Comparison of ENCODE assay signal across 8 cellular contexts in the genomic region with DNA sequence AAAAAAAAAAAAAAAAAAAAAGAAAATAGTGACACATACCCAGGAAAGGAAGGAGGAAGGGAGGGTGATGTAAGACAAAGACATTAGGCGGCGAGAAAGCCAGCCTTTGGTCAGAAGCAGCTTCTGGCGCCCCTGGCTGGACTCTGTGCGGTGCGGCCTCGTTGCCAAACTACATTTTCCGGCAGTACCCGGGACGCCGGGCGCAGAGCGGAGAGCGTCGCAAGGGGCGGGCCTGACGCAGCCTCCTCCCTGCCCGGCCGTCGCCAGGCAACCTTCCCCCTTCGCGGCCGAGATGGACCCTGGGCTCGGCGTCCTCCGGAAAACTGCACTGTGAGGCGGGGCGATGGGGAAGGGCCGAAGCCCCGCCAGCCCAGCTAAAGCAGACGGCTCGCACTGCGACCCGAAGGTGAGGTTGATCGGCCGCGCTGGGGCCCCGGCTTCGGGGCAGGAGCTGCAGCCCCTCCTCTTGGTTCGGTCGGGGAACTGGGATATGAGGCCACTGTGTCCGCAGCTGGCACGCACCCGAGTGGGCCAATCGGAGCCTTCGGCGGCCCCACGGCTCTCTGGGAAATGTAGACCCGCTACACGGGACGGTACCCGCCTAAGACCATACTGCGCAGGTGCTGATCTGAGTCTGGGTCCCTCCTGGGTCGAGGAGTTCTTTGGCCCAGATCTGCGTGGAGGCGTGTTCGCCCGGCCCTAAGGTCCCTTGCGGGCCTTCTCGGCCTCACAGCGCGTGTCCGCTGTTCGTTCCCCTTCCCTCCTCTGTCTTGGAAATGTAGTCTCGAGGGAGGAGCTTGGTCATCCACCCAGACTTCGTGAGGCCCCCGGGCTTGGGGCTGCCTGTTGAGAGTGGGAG. TPM values are rescaled to one million over a fixed set of nuclear protein-coding genes. Genes with fewer than 3 reads are reported as not detected.
DNase-seq lines count a peak whose midpoint lies in the region; ATAC-seq, FAIRE-seq and TF ChIP-seq lines count a peak whose summit lies in the region.

No MANE protein-coding gene starts in this region.

- H3K4me3 ChIP-seq in GM23338 (peak overlapping the region; percentile 69), Loucy (ENCODE audit: low read length, poor library complexity, severe bottlenecking) (peak overlapping the region; percentile 100), ovary (peak overlapping the region; percentile 71), uterus (peak overlapping the region; percentile 80 to 90)

- H2AFZ ChIP-seq in GM23338 (peak overlapping the region; percentile 97), Loucy (ENCODE audit: low read length) (peak overlapping the region; percentile 84)

- peaks cover 11% of the 10 kb centered on the region for H3K27me3 Mint-ChIP-seq in GM23338 (ENCODE audit: insufficient read depth, low read depth, poor library complexity)
- H3K27me3 Mint-ChIP-seq in activated T-helper 17 cell treated with anti-CD3 and anti-CD28 coated beads, Interleukin-2, amount 50 U/mL, for 72 hours, result no peaks in the 10 kb centered on the region

- peaks cover 11% of the 10 kb centered on the region for H3F3A ChIP-seq in GM23338 (replicated peaks; ENCODE audit: low read depth)
- H3F3A ChIP-seq in Loucy (ENCODE audit: low read depth), result peaks cover 7% of the 10 kb centered on the region; the same call in 1 of the 2 replicates

- WGBS in ovary, 3 donors, result 0 to 1% (median 1%) methylated on average over 58 to 66 of the region's 66 CpGs

- TF ChIP-seq EP300 in ovary (IDR thresholded peaks at IDR 0.05), result peak; percentile 30

- H4K20me1 ChIP-seq in GM23338 (replicated peaks; ENCODE audit: insufficient read depth) (0 out of 2 replicates have a peak, but pooled peaks cover 3% of the 10 kb centered on the region), Loucy (ENCODE audit: insufficient read depth, low read length, poor library complexity, severe bottlenecking) (no peaks in the 10 kb centered on the region)

- H3K9ac ChIP-seq in Loucy (ENCODE audit: low read depth, low read length, poor library complexity, severe bottlenecking), result peak overlapping the region; percentile 95

- no peaks in the 10 kb centered on the region for H3K36me3 ChIP-seq in GM23338 (ENCODE audit: insufficient read depth)
- no peaks in the 10 kb centered on the region for H3K36me3 ChIP-seq in Loucy (ENCODE audit: insufficient read depth, low read length)
- no peaks in the 10 kb centered on the region for H3K36me3 ChIP-seq in ovary
- no peaks in the 10 kb centered on the region for H3K36me3 ChIP-seq in uterus

- H3K27ac Mint-ChIP-seq in GM23338, result peak overlapping the region; percentile 76; the same call in 1 of the 2 replicates
- H3K27ac Mint-ChIP-seq in activated T-helper 17 cell treated with anti-CD3 and anti-CD28 coated beads, Interleukin-2, amount 50 U/mL, for 72 hours, result peak overlapping the region; percentile 100

- peaks cover 17% of the 10 kb centered on the region for H3K4me1 Mint-ChIP-seq in GM23338
- peaks cover 48% of the 10 kb centered on the region for H3K4me1 Mint-ChIP-seq in activated T-helper 17 cell treated with anti-CD3 and anti-CD28 coated beads, Interleukin-2, amount 50 U/mL, for 72 hours

- H3K27ac ChIP-seq in GM23338 (ENCODE audit: low read depth) (peak overlapping the region; percentile 76), ovary (peak overlapping the region; percentile 64 to 90), uterus (peak overlapping the region; percentile 88 to 97)

- no peaks in the 10 kb centered on the region for H3K9me2 ChIP-seq in GM23338 (ENCODE audit: insufficient read depth)
- no peaks in the 10 kb centered on the region for H3K9me2 ChIP-seq in Loucy (replicated peaks; ENCODE audit: low read depth, low read length)

- TF ChIP-seq CTCF in GM23338 (conservative IDR thresholded peaks at IDR 0.05; ENCODE audit: low read depth in 2 of 2) (0 out of 4 replicates have a peak, but pooled peaks of 1 of the 2 experiments have one; percentile 3), Loucy (conservative IDR thresholded peaks at IDR 0.05; ENCODE audit: low read length) (no peak), ovary (IDR thresholded peaks at IDR 0.05) (peak in 2 of 3 donors; percentile 42 to 55), uterus (IDR thresholded peaks at IDR 0.05) (peak in 1 of 4 experiments; percentile 4)

- H3K79me2 ChIP-seq in GM23338 (replicated peaks; ENCODE audit: insufficient read depth), result peaks cover 23% of the 10 kb centered on the region
- H3K79me2 ChIP-seq in Loucy (ENCODE audit: insufficient read depth, low read length), result peaks cover 9% of the 10 kb centered on the region; the same call in 1 of the 2 replicates

- peak; percentile 67 for ATAC-seq in GM23338
- peak; percentile 43 for ATAC-seq in activated T-helper 17 cell treated with anti-CD3 and anti-CD28 coated beads, Interleukin-2, amount 50 U/mL, for 72 hours (replicated peaks)

- peaks cover 14% of the 10 kb centered on the region for H3K36me3 Mint-ChIP-seq in GM23338 (ENCODE audit: low read depth)
- H3K36me3 Mint-ChIP-seq in activated T-helper 17 cell treated with anti-CD3 and anti-CD28 coated beads, Interleukin-2, amount 50 U/mL, for 72 hours (ENCODE audit: low read depth), result peaks cover 33% of the 10 kb centered on the region

- no peaks in the 10 kb centered on the region; the same call in 2 of the 3 replicates for H3K9me3 Mint-ChIP-seq in GM23338
- H3K9me3 Mint-ChIP-seq in activated T-helper 17 cell treated with anti-CD3 and anti-CD28 coated beads, Interleukin-2, amount 50 U/mL, for 72 hours, result no peaks in the 10 kb centered on the region

- H3K4me2 ChIP-seq in GM23338, result peak overlapping the region; percentile 82
- H3K4me2 ChIP-seq in Loucy (ENCODE audit: low read depth, low read length, poor library complexity, severe bottlenecking), result peak overlapping the region; percentile 91

- peaks cover 12% of the 10 kb centered on the region for H3K4me1 ChIP-seq in GM23338 (ENCODE audit: insufficient read depth)
- peaks cover 35% of the 10 kb centered on the region for H3K4me1 ChIP-seq in Loucy (ENCODE audit: insufficient read depth, low read length, poor library complexity, severe bottlenecking)
- H3K4me1 ChIP-seq in ovary (ENCODE audit: insufficient read depth), result peaks cover 7% of the 10 kb centered on the region
- H3K4me1 ChIP-seq in uterus, result no peaks in the 10 kb centered on the region

- TF ChIP-seq POLR2A in ovary (IDR thresholded peaks at IDR 0.05), result peak; percentile 75
- TF ChIP-seq POLR2A in uterus (IDR thresholded peaks at IDR 0.05), result peak; percentile 33 to 76

- H3K27me3 ChIP-seq in GM23338 (ENCODE audit: insufficient read depth) (no peaks in the 10 kb centered on the region), Loucy (ENCODE audit: insufficient read depth, low read length, poor library complexity, severe bottlenecking) (no peaks in the 10 kb centered on the region), ovary (no peaks in the 10 kb centered on the region), uterus (no peaks in the 10 kb centered on the region)

- intact Hi-C loops in ovary (cut with DNase I), result no loop called here
- intact Hi-C loops in uterus (cut with DNase I; ENCODE audit: low total_unique reads), result no loop called here

- H3K9me3 ChIP-seq in Loucy (ENCODE audit: insufficient read depth, low read depth, low read length), result no peaks in the 10 kb centered on the region
- no peaks in the 10 kb centered on the region for H3K9me3 ChIP-seq in ovary
- H3K9me3 ChIP-seq in uterus, result no peaks in the 10 kb centered on the region

- DNase-seq in ELR (ENCODE audit: low read depth) (peak; percentile 88), GM23338 (ENCODE audit: low spot score) (peak; percentile 97), frontal cortex (ENCODE audit: low spot score in 2 of 2) (peak; percentile 87 to 88), ovary (peak; percentile 92 to 95 (median 93)), uterus (peak; percentile 90 to 92), NOMO-1 treated with DMSO at 0.1 percent for 48 hours (lab: John Stamatoyannopoulos, UW; ENCODE audit: unreplicated experiment) (no peak)

- peak overlapping the region; percentile 94 for H3K4me3 Mint-ChIP-seq in GM23338
- H3K4me3 Mint-ChIP-seq in activated T-helper 17 cell treated with anti-CD3 and anti-CD28 coated beads, Interleukin-2, amount 50 U/mL, for 72 hours, result peak overlapping the region; percentile 94

- FAIRE-seq in frontal cortex (lab: Jason Lieb, UNC), result no peak

RNA-seq across cellular contexts. Expression of a gene that starts 2.3 kb away (rescaled TPM):
- 17.8 and 21.8 TPM in 2 replicates for total RNA-seq in GM23338 (2014; rRNA removed; shearing (Covaris generic))
- polyA plus RNA-seq in GM23338 (2016; fragmentation: Nextera tagmentation; extraction: Ambion mirVana), result 10.2 and 10.8 TPM in 2 replicates
- 10 to 100 TPM; 26.6 to 57.9 TPM for total RNA-seq in activated T-helper 17 cell treated with anti-CD3 and anti-CD28 coated beads, Interleukin-2, amount 50 U/mL, for 72 hours
- 11.0 TPM for total RNA-seq in frontal cortex
- 10 to 100 TPM; 26.2 to 48.0 (median 30.6) TPM for total RNA-seq in ovary
- polyA plus RNA-seq in ovary, result 10 to 100 TPM; 10.8 to 32.5 TPM
- 10 to 100 TPM; 26.5 to 41.5 (median 30.0) TPM for total RNA-seq in uterus

RNA-seq across cellular contexts. Expression of a gene that starts 17.0 kb away (rescaled TPM):
- 43.7 and 64.5 TPM in 2 replicates for total RNA-seq in GM23338 (2014; rRNA removed; shearing (Covaris generic))
- polyA plus RNA-seq in GM23338 (2016; fragmentation: Nextera tagmentation; extraction: Ambion mirVana), result 27.6 and 39.8 TPM in 2 replicates
- 100 to 1,000 TPM; 102 to 141 TPM for total RNA-seq in activated T-helper 17 cell treated with anti-CD3 and anti-CD28 coated beads, Interleukin-2, amount 50 U/mL, for 72 hours
- total RNA-seq in frontal cortex, result 64.8 TPM
- total RNA-seq in ovary, result 10 to 100 TPM; 13.8 to 75.0 (median 62.6) TPM
- polyA plus RNA-seq in ovary, result 100 to 1,000 TPM in 1 of 2 donors, 10 to 100 TPM in 1; 43.8 to 110 TPM
- total RNA-seq in uterus, result 10 to 100 TPM in 3 of 4 donors, 1 to 10 TPM in 1; 6.1 to 63.7 (median 24.9) TPM

RNA-seq across cellular contexts. Expression of a gene that starts 20.5 kb away (rescaled TPM):
- total RNA-seq in GM23338 (2014; rRNA removed; shearing (Covaris generic)), result 78.6 and 92.2 TPM in 2 replicates
- polyA plus RNA-seq in GM23338 (2016; fragmentation: Nextera tagmentation; extraction: Ambion mirVana) (143 and 145 TPM in 2 replicates), ovary (100 to 1,000 TPM; 137 to 143 TPM)
- 10 to 100 TPM; 79.0 to 95.8 TPM for total RNA-seq in activated T-helper 17 cell treated with anti-CD3 and anti-CD28 coated beads, Interleukin-2, amount 50 U/mL, for 72 hours
- total RNA-seq in frontal cortex (62.8 TPM), ovary (100 to 1,000 TPM in 2 of 7 donors, 10 to 100 TPM in 5; 54.2 to 105 (median 96.1) TPM), uterus (10 to 100 TPM; 30.9 to 77.8 (median 56.0) TPM)

RNA-seq across cellular contexts. Expression of a gene that starts 31.5 kb away (rescaled TPM):
- 1,208 and 1,430 TPM in 2 replicates for total RNA-seq in GM23338 (2014; rRNA removed; shearing (Covaris generic))
- polyA plus RNA-seq in GM23338 (2016; fragmentation: Nextera tagmentation; extraction: Ambion mirVana) (920 and 1,022 TPM in 2 replicates), ovary (100 to 1,000 TPM; 270 to 294 TPM)
- 100 to 1,000 TPM; 336 to 455 TPM for total RNA-seq in activated T-helper 17 cell treated with anti-CD3 and anti-CD28 coated beads, Interleukin-2, amount 50 U/mL, for 72 hours
- total RNA-seq in frontal cortex (332 TPM), ovary (100 to 1,000 TPM; 193 to 505 (median 348) TPM), uterus (100 to 1,000 TPM; 192 to 322 (median 280) TPM)

RNA-seq across cellular contexts. Expression of a gene that starts 55.8 kb away (rescaled TPM):
- 9.0 and 10.4 TPM in 2 replicates for total RNA-seq in GM23338 (2014; rRNA removed; shearing (Covaris generic))
- polyA plus RNA-seq in GM23338 (2016; fragmentation: Nextera tagmentation; extraction: Ambion mirVana), result 8.5 and 9.5 TPM in 2 replicates
- total RNA-seq in activated T-helper 17 cell treated with anti-CD3 and anti-CD28 coated beads, Interleukin-2, amount 50 U/mL, for 72 hours, result 10 to 100 TPM; 11.0 to 14.3 TPM
- 6.9 TPM for total RNA-seq in frontal cortex
- 10 to 100 TPM in 5 of 7 donors, 1 to 10 TPM in 2; 8.1 to 23.3 (median 17.3) TPM for total RNA-seq in ovary
- 10 to 100 TPM in 1 of 2 donors, 1 to 10 TPM in 1; 1.1 to 11.6 TPM for polyA plus RNA-seq in ovary
- total RNA-seq in uterus, result 10 to 100 TPM in 1 of 4 donors, 1 to 10 TPM in 2, under 1 TPM in 1; 0.88 to 17.8 (median 3.8) TPM
